In the genomic region with DNA sequence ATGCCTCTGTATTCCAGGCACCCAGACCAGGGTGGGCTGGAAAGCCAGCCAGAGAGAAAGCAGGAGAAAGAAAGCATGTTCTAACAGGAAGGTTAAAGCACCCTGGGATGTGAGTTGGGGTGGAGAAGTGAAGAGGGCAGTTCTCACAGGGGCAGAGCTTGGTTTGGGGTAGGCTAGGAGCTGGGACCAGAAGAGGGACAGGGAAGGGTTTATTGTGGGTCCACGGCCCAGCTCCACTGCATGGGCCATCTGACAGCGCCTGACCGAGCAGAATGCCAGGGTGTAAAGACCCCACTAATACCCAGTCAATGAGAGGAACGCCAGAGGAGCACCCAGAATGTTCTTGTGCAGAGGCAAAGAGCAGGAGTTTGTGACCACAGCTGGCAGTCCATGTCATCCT, we compare ENCODE assay signal across 26 cellular contexts. TPM values are rescaled to one million over a fixed set of nuclear protein-coding genes. Genes with fewer than 3 reads are reported as not detected.
A peak's percentile ranks its signal among the peaks of the same experiment; 100 is the strongest.
DNase-seq lines count a peak whose midpoint lies in the region; ATAC-seq and TF ChIP-seq lines count a peak whose summit lies in the region.
"Had no signal": no experiment of that assay in that cellular context is flagged by ENCODE, and none has a peak within 500 bp of the region (broad histone marks: within the 10 kb centered on the region; RNA-seq: fewer than 3 reads in every experiment).

No MANE protein-coding gene starts in this region.

- no peak overlapping the region for H3K4me2 ChIP-seq in neuronal stem cell (ENCODE audit: insufficient read depth, low read length, poor library complexity, severe bottlenecking)

- no peak overlapping the region for H3K4me3 ChIP-seq in endodermal cell (ENCODE audit: low read length)
- no peak overlapping the region for H3K4me3 ChIP-seq in neuronal stem cell (ENCODE audit: low read length in 2 of 2)
- H3K4me3 ChIP-seq in vagina: no peak overlapping the region
- H3K4me3 ChIP-seq: ascending aorta, GM12878, mucosa of descending colon, ovary, Peyer's patch, SJCRH30 had no signal

- no peak overlapping the region for H3K4me3 Mint-ChIP-seq in activated T-cell treated with anti-CD3 and anti-CD28 coated beads, Interleukin-2, amount 50 U/mL, for 24 hours
- H3K4me3 Mint-ChIP-seq in endodermal cell: no peak overlapping the region
- H3K4me3 Mint-ChIP-seq: activated CD4-positive, alpha-beta memory T cell treated with anti-CD3 and anti-CD28 coated beads, Interleukin-2, amount 10 ng/mL, durations not matched to agents 7 days and 5 days; nephron progenitor cell had no signal

- no peaks in the 10 kb centered on the region for H3K9me3 Mint-ChIP-seq in activated T-cell treated with anti-CD3 and anti-CD28 coated beads, Interleukin-2, amount 50 U/mL, for 24 hours
- H3K9me3 Mint-ChIP-seq in endodermal cell: no peaks in the 10 kb centered on the region
- H3K9me3 Mint-ChIP-seq: activated CD4-positive, alpha-beta memory T cell treated with anti-CD3 and anti-CD28 coated beads, Interleukin-2, amount 10 ng/mL, durations not matched to agents 7 days and 5 days; activated naive CD4-positive, alpha-beta T cell treated with anti-CD3 and anti-CD28 coated beads, Interleukin-2, amount 50 U/mL, for 72 hours; nephron progenitor cell had no signal

- no peak overlapping the region for H3K23ac ChIP-seq in neuronal stem cell (ENCODE audit: low read depth, low read length, poor library complexity)

- 96 to 100% methylated on average over 4 of the region's 4 CpGs for WGBS in endodermal cell (ENCODE audit: insufficient coverage in 1 of 2, insufficient read length in 1 of 2), 2 experiments
- WGBS in neuronal stem cell (ENCODE audit: extremely low coverage in 2 of 2, insufficient read length in 2 of 2, insufficient replicate concordance in 1 of 2), 2 donors: no CpG with 5 or more reads among the region's 4 CpGs

- no peak for TF ChIP-seq POLR2A in vagina (IDR thresholded peaks at IDR 0.05)

- H3K36me3 ChIP-seq in endodermal cell (ENCODE audit: control insufficient read depth, insufficient read depth, low read length) (no peaks in the 10 kb centered on the region), neuronal stem cell (replicated peaks in 1 of 2; ENCODE audit: control insufficient read depth in 2 of 2, insufficient read depth in 2 of 2, low read length in 2 of 2) (no peaks in the 10 kb centered on the region), vagina (no peaks in the 10 kb centered on the region)
- H3K36me3 ChIP-seq: ascending aorta, ovary, Peyer's patch, SJCRH30 had no signal

- H2AK5ac ChIP-seq in neuronal stem cell (ENCODE audit: low read depth, low read length): no peak overlapping the region

- DNase-seq in activated T-cell treated with anti-CD3 and anti-CD28 coated beads, Interleukin-2, amount 50 U/mL, for 24 hours: peak; percentile 1
- DNase-seq in activated T-cell treated with anti-CD3 and anti-CD28 coated beads, Interleukin-2, amount 50 U/mL, for 48 hours: no peak
- DNase-seq in endodermal cell (peak; percentile 29), neuronal stem cell (ENCODE audit: low spot score) (no peak), vagina (ENCODE audit: extremely low spot score in 2 of 2) (peak; percentile 49 to 85), EL (no peak)
- DNase-seq in NK-92 treated with Interleukin-12 subunit alpha and Interleukin-12 subunit beta, amount 100 ng/mL, for 24 hours (lab: John Stamatoyannopoulos, UW): no peak
- DNase-seq: 8988T; activated CD4-positive, alpha-beta memory T cell treated with anti-CD3 and anti-CD28 coated beads, Interleukin-2, amount 10 ng/mL, durations not matched to agents 7 days and 5 days; activated CD4-positive, alpha-beta T cell treated with anti-CD3 and anti-CD28 coated beads for 1 hour; activated CD8-positive, alpha-beta memory T cell treated with anti-CD3 and anti-CD28 coated beads, Interleukin-2, amount 50 U/mL, for 48 hours; dermis blood vessel endothelial cell; GM23248; mucosa of descending colon; NCI-H1092; NCI-H1694 treated with DMSO at 0.1 percent for 48 hours; NCI-H524 treated with DMSO at 0.1 percent for 48 hours; nephron progenitor cell; SJCRH30; stimulated activated CD4-positive, alpha-beta T cell treated with anti-CD3 and anti-CD28 coated beads, Interleukin-2, amount 100 ng/mL, for 48 hours had no signal

- peaks cover 6% of the 10 kb centered on the region for H3K4me1 Mint-ChIP-seq in activated T-cell treated with anti-CD3 and anti-CD28 coated beads, Interleukin-2, amount 50 U/mL, for 24 hours (ENCODE audit: low read depth)
- H3K4me1 Mint-ChIP-seq in endodermal cell: peaks cover 54% of the 10 kb centered on the region

- H3K9ac ChIP-seq in endodermal cell (ENCODE audit: extremely low read depth, low read length, poor library complexity, severe bottlenecking) (no peak overlapping the region), neuronal stem cell (ENCODE audit: low read depth, low read length, poor library complexity) (no peak overlapping the region)
- H3K9ac ChIP-seq: GM23248 had no signal

- H2AFZ ChIP-seq in neuronal stem cell (ENCODE audit: low read length): no peak overlapping the region
- H2AFZ ChIP-seq: GM23248 had no signal

- no peaks in the 10 kb centered on the region for H3K27me3 ChIP-seq in endodermal cell (ENCODE audit: control insufficient read depth, insufficient read depth, low read length, poor library complexity, severe bottlenecking)
- H3K27me3 ChIP-seq in neuronal stem cell (ENCODE audit: control insufficient read depth in 3 of 3, insufficient read depth in 3 of 3, low read depth in 1 of 3, low read length in 3 of 3): peaks cover 0 to 20% (median 0%) of the 10 kb centered on the region in 3 experiments
- H3K27me3 ChIP-seq in vagina: no peaks in the 10 kb centered on the region
- H3K27me3 ChIP-seq: ascending aorta, ovary, Peyer's patch, SJCRH30 had no signal

- no peak overlapping the region for H2BK15ac ChIP-seq in neuronal stem cell (ENCODE audit: low read length)

- peaks cover 24% of the 10 kb centered on the region for H3K4me1 ChIP-seq in endodermal cell (ENCODE audit: control insufficient read depth, insufficient read depth, low read length)
- peaks cover 4 to 16% of the 10 kb centered on the region in 2 donors for H3K4me1 ChIP-seq in neuronal stem cell (ENCODE audit: control insufficient read depth in 2 of 2, insufficient read depth in 1 of 2, low read depth in 1 of 2, low read length in 2 of 2)
- H3K4me1 ChIP-seq in vagina: peaks cover 41% of the 10 kb centered on the region
- H3K4me1 ChIP-seq: ascending aorta, SJCRH30 had no signal

- H2BK12ac ChIP-seq in neuronal stem cell (ENCODE audit: low read length): no peak overlapping the region

- H3K18ac ChIP-seq in neuronal stem cell (ENCODE audit: low read length): no peak overlapping the region

- H3K14ac ChIP-seq in neuronal stem cell (ENCODE audit: low read length): no peak overlapping the region

- no peak overlapping the region for H2BK120ac ChIP-seq in neuronal stem cell (ENCODE audit: low read depth, low read length)

- ATAC-seq in GM21367 (IDR thresholded peaks at IDR 0.05; ENCODE audit: unreplicated experiment): no peak
- ATAC-seq: activated naive CD4-positive, alpha-beta T cell treated with anti-CD3 and anti-CD28 coated beads, Interleukin-2, amount 50 U/mL, for 72 hours; GM12878 had no signal

- peak overlapping the region; percentile 44 for H2BK5ac ChIP-seq in neuronal stem cell (ENCODE audit: low read length)

- no peaks in the 10 kb centered on the region for H3K36me3 Mint-ChIP-seq in activated T-cell treated with anti-CD3 and anti-CD28 coated beads, Interleukin-2, amount 50 U/mL, for 24 hours (ENCODE audit: low read depth)
- H3K36me3 Mint-ChIP-seq in endodermal cell (ENCODE audit: low read depth): no peaks in the 10 kb centered on the region
- H3K36me3 Mint-ChIP-seq: activated naive CD4-positive, alpha-beta T cell treated with anti-CD3 and anti-CD28 coated beads, Interleukin-2, amount 50 U/mL, for 72 hours had no signal

- H3K9me3 ChIP-seq in endodermal cell (ENCODE audit: control insufficient read depth, low read length): no peaks in the 10 kb centered on the region
- H3K9me3 ChIP-seq in neuronal stem cell (replicated peaks in 1 of 2; ENCODE audit: control insufficient read depth in 2 of 2, insufficient read depth in 1 of 2, low read depth in 1 of 2, low read length in 2 of 2): no peaks in the 10 kb centered on the region
- H3K9me3 ChIP-seq in vagina: no peaks in the 10 kb centered on the region
- H3K9me3 ChIP-seq: ascending aorta, mucosa of descending colon, ovary, Peyer's patch, SJCRH30 had no signal

- peaks cover 6% of the 10 kb centered on the region for H3K27me3 Mint-ChIP-seq in activated T-cell treated with anti-CD3 and anti-CD28 coated beads, Interleukin-2, amount 50 U/mL, for 24 hours
- peaks cover 5% of the 10 kb centered on the region for H3K27me3 Mint-ChIP-seq in endodermal cell (ENCODE audit: insufficient read depth)

- no peak overlapping the region for H4K91ac ChIP-seq in neuronal stem cell (ENCODE audit: low read depth, low read length, poor library complexity)

- H3K27ac Mint-ChIP-seq in activated T-cell treated with anti-CD3 and anti-CD28 coated beads, Interleukin-2, amount 50 U/mL, for 24 hours: no peak overlapping the region
- no peak overlapping the region for H3K27ac Mint-ChIP-seq in endodermal cell
- H3K27ac Mint-ChIP-seq: activated CD4-positive, alpha-beta memory T cell treated with anti-CD3 and anti-CD28 coated beads, Interleukin-2, amount 10 ng/mL, durations not matched to agents 7 days and 5 days had no signal

- H4K8ac ChIP-seq in neuronal stem cell (ENCODE audit: low read depth, low read length): no peak overlapping the region

- intact Hi-C loops in vagina (cut with DNase I): no loop called here

- H3K79me1 ChIP-seq in neuronal stem cell (ENCODE audit: low read depth, low read length): no peaks in the 10 kb centered on the region

- TF ChIP-seq CTCF in endodermal cell (conservative IDR thresholded peaks at IDR 0.05) (no peak), vagina (IDR thresholded peaks at IDR 0.05) (no peak)

- no peak overlapping the region for H3K27ac ChIP-seq in endodermal cell (ENCODE audit: low read depth, low read length)
- H3K27ac ChIP-seq in neuronal stem cell (replicated peaks; ENCODE audit: low read length): no peak overlapping the region
- H3K27ac ChIP-seq in vagina: peak overlapping the region; percentile 67
- H3K27ac ChIP-seq: ascending aorta, GM23248, ovary, Peyer's patch, SJCRH30 had no signal

- no peak overlapping the region for H3K4ac ChIP-seq in neuronal stem cell (ENCODE audit: low read length)

RNA-seq across cellular contexts. Expression of gene MAGEF1, which starts 27.1 kb away (rescaled TPM):
- total RNA-seq in endodermal cell (10 to 100 TPM; 61.3 to 86.5 TPM), vagina (25.5 TPM)
- 76.3 TPM for polyA plus RNA-seq in endodermal cell (2013, experiment 1 of 2)
- polyA plus RNA-seq in endodermal cell (2013, experiment 2 of 2): 65.0 TPM
- polyA plus RNA-seq in neuronal stem cell (2013, experiment 1 of 2): 67.9 TPM
- 67.5 TPM for polyA plus RNA-seq in neuronal stem cell (2013, experiment 2 of 2)

Comparison
In these comparisons a context has a peak if more than half of its experiments do, and no peak if none do; other contexts are left out.
1. DNase-seq: peak in activated T-cell treated with anti-CD3 and anti-CD28 coated beads, Interleukin-2, amount 50 U/mL, for 24 hours (single experiment), endodermal cell (single experiment) and vagina (2 of 2); none in activated T-cell treated with anti-CD3 and anti-CD28 coated beads, Interleukin-2, amount 50 U/mL, for 48 hours (0 of 2), neuronal stem cell (single experiment), NK-92 treated with Interleukin-12 subunit alpha and Interleukin-12 subunit beta, amount 100 ng/mL, for 24 hours (single experiment) and EL (single experiment).